Comparison of ENCODE assay signal across 8 cellular contexts in the genomic region with DNA sequence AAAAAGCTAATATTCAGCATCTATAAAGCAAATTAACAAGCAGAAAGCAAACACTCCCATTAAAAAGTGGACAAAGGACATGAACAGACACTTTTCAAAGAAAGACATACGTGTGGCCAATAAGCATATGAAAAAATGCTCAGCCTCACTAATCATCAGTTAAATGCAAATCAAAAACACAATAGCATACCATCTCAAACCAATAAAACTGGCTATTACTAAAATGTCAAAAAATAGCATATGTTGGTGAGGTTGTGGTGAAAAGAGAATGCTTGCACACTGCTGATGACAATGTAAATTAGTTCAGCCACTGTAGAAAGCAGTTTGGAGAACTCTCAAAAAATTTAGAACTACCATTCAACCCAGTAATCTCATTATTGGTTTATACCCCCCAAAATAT.
"Had no signal": no experiment of that assay in that cellular context is flagged by ENCODE, and none has a peak within 500 bp of the region (broad histone marks: within the 10 kb centered on the region; RNA-seq: fewer than 3 reads in every experiment).

No MANE protein-coding gene starts in this region.

- DNase-seq: GM23248, GOT3, H7, H9, HCEC 1CT, HFFc6 had no signal

- H3K27ac ChIP-seq: GM23248 had no signal

- ATAC-seq: HCT116 had no signal

- H2AFZ ChIP-seq: GM23248 had no signal

- H3K36me3 ChIP-seq: HAP-1 had no signal

- H3K9me3 ChIP-seq: HAP-1 had no signal

- H3K4me3 Mint-ChIP-seq: H9, HFFc6 had no signal

- H3K27ac Mint-ChIP-seq: HFFc6 had no signal

- H3K4me3 ChIP-seq: GM23248, HAP-1 had no signal
